ENCODE assay signal across 9 cellular contexts in the genomic region with DNA sequence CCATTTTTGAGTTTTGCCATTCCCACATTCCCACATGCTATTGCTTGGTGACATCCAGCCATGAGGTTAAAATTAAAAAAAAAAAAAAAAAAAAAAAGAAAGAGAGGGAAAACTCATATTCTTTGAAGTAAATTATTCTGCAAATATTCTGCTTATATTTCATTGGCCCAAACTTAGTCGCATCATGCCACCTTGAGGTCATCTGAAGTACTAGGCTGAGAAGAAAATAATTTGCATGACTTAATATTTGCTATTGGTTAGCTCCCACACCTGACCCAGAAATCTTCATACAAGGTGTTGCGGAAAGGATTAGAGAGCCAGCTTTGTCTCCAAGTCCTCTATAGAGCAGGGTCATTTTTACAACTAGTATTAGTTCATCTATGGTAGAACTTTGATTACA.
DNase-seq lines count a peak whose midpoint lies in the region; ATAC-seq and TF ChIP-seq lines count a peak whose summit lies in the region.
"Had no signal": no experiment of that assay in that cellular context is flagged by ENCODE, and none has a peak within 500 bp of the region (broad histone marks: within the 10 kb centered on the region; RNA-seq: fewer than 3 reads in every experiment).

No MANE protein-coding gene starts in this region.

- H3K27me3 ChIP-seq in PC-3 (ENCODE audit: low read length) (no peaks in the 10 kb centered on the region), foreskin keratinocyte (no peaks in the 10 kb centered on the region)
- H3K27me3 ChIP-seq: adrenal gland had no signal

- no peak overlapping the region for H3K4me3 ChIP-seq in PC-3 (ENCODE audit: low read length)
- H3K4me3 ChIP-seq: adrenal gland had no signal

- TF ChIP-seq CTCF in PC-3 (conservative IDR thresholded peaks at IDR 0.05; ENCODE audit: low read depth, low read length), result peak; percentile 68
- TF ChIP-seq CTCF in foreskin keratinocyte (conservative IDR thresholded peaks at IDR 0.05), result peak; percentile 13

- ATAC-seq in GM18505 (IDR thresholded peaks at IDR 0.05; ENCODE audit: unreplicated experiment) (peak; percentile 58), HG03139 (IDR thresholded peaks at IDR 0.05; ENCODE audit: unreplicated experiment) (peak; percentile 67), PC-3 (peak; percentile 71; the same call in 1 of the 2 replicates), foreskin keratinocyte (no peak), GM18519 (IDR thresholded peaks at IDR 0.05; ENCODE audit: low FRiP score, unreplicated experiment) (no peak)

- no peaks in the 10 kb centered on the region for H3K79me2 ChIP-seq in PC-3 (ENCODE audit: low read length)

- no peaks in the 10 kb centered on the region for H3F3A ChIP-seq in PC-3 (ENCODE audit: low read length, unreplicated experiment)

- no peak overlapping the region for H3K4me2 ChIP-seq in PC-3 (ENCODE audit: low read length)

- no peaks in the 10 kb centered on the region for H3K4me1 ChIP-seq in PC-3 (ENCODE audit: insufficient read depth, low read length)
- no peaks in the 10 kb centered on the region for H3K4me1 ChIP-seq in foreskin keratinocyte
- H3K4me1 ChIP-seq: adrenal gland had no signal

- H3K9me2 ChIP-seq in PC-3 (replicated peaks; ENCODE audit: low read length), result no peaks in the 10 kb centered on the region

- DNase-seq in PC-3 (peak; percentile 61), foreskin keratinocyte (no peak), NCI-H510A (lab: John Stamatoyannopoulos, UW) (no peak)
- DNase-seq in stimulated activated CD4-positive, alpha-beta T cell treated with anti-CD3 and anti-CD28 coated beads, Interleukin-4, amount 100 ng/mL, for 1 hour, result no peak
- DNase-seq: activated CD4-positive, alpha-beta T cell treated with anti-CD3 and anti-CD28 coated beads for 4 hours; adrenal gland had no signal

- H3K9me3 ChIP-seq in PC-3 (ENCODE audit: low read length), result no peaks in the 10 kb centered on the region
- H3K9me3 ChIP-seq: adrenal gland had no signal

- TF ChIP-seq POLR2A in GM18505 (IDR thresholded peaks at IDR 0.05; ENCODE audit: borderline replicate concordance, extremely low read depth, insufficient read depth, insufficient read length), result no peak

- CTCF ChIA-PET in PC-3 (lab: Charles Lee), result interaction anchor here (0.5 to 0.7 kb wide), 2 partner anchors 202 to 276 kb away, joined by 3 to 6 read pairs; no protein-coding TSS in a partner anchor

- BruUV-seq in PC-3 (replicated peaks; lab: Mats Ljungman, UMichigan), result no TSS peak

- H3K36me3 ChIP-seq in PC-3 (ENCODE audit: low read depth, low read length), result no peaks in the 10 kb centered on the region
- H3K36me3 ChIP-seq: adrenal gland had no signal

- H3K9ac ChIP-seq in PC-3 (ENCODE audit: low read length), result no peak overlapping the region

- intact Hi-C loops in PC-3 (cut with micrococcal nuclease), result loop anchor here (5.0 kb wide), 2 partner anchors 176 to 566 kb away; no protein-coding TSS in a partner anchor

- H3K27ac ChIP-seq in PC-3 (ENCODE audit: low read length), result no peak overlapping the region
- H3K27ac ChIP-seq in foreskin keratinocyte, result no peak overlapping the region
- H3K27ac ChIP-seq: adrenal gland had no signal

- H2AFZ ChIP-seq in PC-3 (ENCODE audit: low read length), result no peak overlapping the region

- H4K20me1 ChIP-seq in PC-3 (ENCODE audit: low read length), result no peaks in the 10 kb centered on the region

- POLR2A ChIA-PET in PC-3 (lab: Charles Lee; ENCODE audit: unreplicated experiment), result no interaction called here

Comparison
In these comparisons a context has a peak if more than half of its experiments do, and no peak if none do; other contexts are left out.
1. ATAC-seq: peak in GM18505 (single experiment), HG03139 (single experiment) and PC-3 (single experiment); none in foreskin keratinocyte (single experiment) and GM18519 (single experiment).